ENCODE assay signal across 10 cellular contexts in genomic region chr1:43550598-43551246, GRCh38. TPM values are rescaled to one million over a fixed set of nuclear protein-coding genes. Genes with fewer than 3 reads are reported as not detected.
DNase-seq lines count a peak whose midpoint lies in the region; ATAC-seq and TF ChIP-seq lines count a peak whose summit lies in the region.
"Had no signal": no experiment of that assay in that cellular context is flagged by ENCODE, and none has a peak within 500 bp of the region (broad histone marks: within the 10 kb centered on the region; RNA-seq: fewer than 3 reads in every experiment).

No MANE protein-coding gene starts in this region.

- H3K36me3 ChIP-seq in heart right ventricle = no peaks in the 10 kb centered on the region
- H3K36me3 ChIP-seq in colonic mucosa = no peaks in the 10 kb centered on the region
- H3K36me3 ChIP-seq in mucosa of stomach (ENCODE audit: control insufficient read depth, insufficient read depth, low read length) = no peaks in the 10 kb centered on the region
- H3K36me3 ChIP-seq in upper lobe of right lung = no peaks in the 10 kb centered on the region

- H3K4me3 ChIP-seq in heart right ventricle (peak overlapping the region in 8 of 10 donors; percentile 9 to 45 (median 36)), colonic mucosa (peak overlapping the region; percentile 6), mucosa of stomach (ENCODE audit: low read length) (no peak overlapping the region), upper lobe of right lung (peak overlapping the region; percentile 32)

- DNase-seq in heart right ventricle (no peak), Right ventricle myocardium inferior (ENCODE audit: missing footprints) (no peak), colonic mucosa (no peak), upper lobe of right lung (no peak), UCSD-AML1 (lab: John Stamatoyannopoulos, UW; ENCODE audit: unreplicated experiment) (no peak), middle frontal gyrus (ENCODE audit: extremely low spot score, low spot score) (no peak)
- DNase-seq: C1 segment of cervical spinal cord, SW 1271 had no signal

- H3K27me3 ChIP-seq in heart right ventricle (no peaks in the 10 kb centered on the region), colonic mucosa (no peaks in the 10 kb centered on the region), mucosa of stomach (ENCODE audit: control insufficient read depth, insufficient read depth, low read length) (no peaks in the 10 kb centered on the region), upper lobe of right lung (no peaks in the 10 kb centered on the region)

- no peak for TF ChIP-seq CTCF in heart right ventricle (IDR thresholded peaks at IDR 0.05)
- TF ChIP-seq CTCF in colonic mucosa (IDR thresholded peaks at IDR 0.05) = no peak
- TF ChIP-seq CTCF in upper lobe of right lung (IDR thresholded peaks at IDR 0.05) = no peak

- ATAC-seq in heart right ventricle (no peak), Right ventricle myocardium inferior (no peak), upper lobe of right lung (no peak), GM21360 (IDR thresholded peaks at IDR 0.05; ENCODE audit: unreplicated experiment) (no peak)

- H3K4me1 ChIP-seq in heart right ventricle (peaks cover 0 to 18% (median 0%) of the 10 kb centered on the region in 9 donors), colonic mucosa (peaks cover 10% of the 10 kb centered on the region), mucosa of stomach (ENCODE audit: control insufficient read depth, insufficient read depth, low read length) (peaks cover 80% of the 10 kb centered on the region), upper lobe of right lung (peaks cover 31% of the 10 kb centered on the region)

- 88 to 90% methylated on average over 15 of the region's 15 CpGs for WGBS in heart right ventricle, 2 donors

- H3K9ac ChIP-seq in colonic mucosa (ENCODE audit: low read depth in 2 of 2, low read length in 2 of 2) (peak overlapping the region; percentile 40 to 76), mucosa of stomach (ENCODE audit: low read length) (peak overlapping the region; percentile 58)

- intact Hi-C loops in heart right ventricle (cut with DNase I) (no loop called here), Right ventricle myocardium inferior (cut with DNase I) (no loop called here), colonic mucosa (cut with DNase I) (no loop called here), upper lobe of right lung (cut with DNase I) (no loop called here)

- H3K27ac ChIP-seq in heart right ventricle (no peak overlapping the region), colonic mucosa (peak overlapping the region; percentile 82), upper lobe of right lung (peak overlapping the region; percentile 70)

- H3K9me3 ChIP-seq in heart right ventricle (no peaks in the 10 kb centered on the region), colonic mucosa (no peaks in the 10 kb centered on the region), mucosa of stomach (ENCODE audit: control insufficient read depth, low read length) (no peaks in the 10 kb centered on the region), upper lobe of right lung (no peaks in the 10 kb centered on the region)

RNA-seq across cellular contexts. Expression of gene PTPRF, which starts 20.0 kb away (rescaled TPM):
- total RNA-seq in heart right ventricle (10 to 100 TPM in 1 of 10 donors, 1 to 10 TPM in 9; 2.5 to 10.3 (median 5.0) TPM), Right ventricle myocardium inferior (7.7 TPM), colonic mucosa (100 to 1,000 TPM; 351 to 449 TPM), upper lobe of right lung (199 TPM)
- 1 to 10 TPM; 1.7 to 2.6 TPM for polyA plus RNA-seq in heart right ventricle

Comparison
In these comparisons a context has a peak if more than half of its experiments do, and no peak if none do; other contexts are left out.
1. H3K27ac ChIP-seq: peak in colonic mucosa (single experiment) and upper lobe of right lung (single experiment); none in heart right ventricle (0 of 10).
2. RNA of gene PTPRF, which starts 20.0 kb away (total RNA-seq): 351 to 449 TPM in colonic mucosa and 199 TPM in upper lobe of right lung (single experiment); 7.7 TPM in Right ventricle myocardium inferior (single experiment) and 2.5 to 10.3 TPM in heart right ventricle; every median in the first group is over 10 times any median in the second.